ENCODE assay signal across 9 cellular contexts in the genomic region with DNA sequence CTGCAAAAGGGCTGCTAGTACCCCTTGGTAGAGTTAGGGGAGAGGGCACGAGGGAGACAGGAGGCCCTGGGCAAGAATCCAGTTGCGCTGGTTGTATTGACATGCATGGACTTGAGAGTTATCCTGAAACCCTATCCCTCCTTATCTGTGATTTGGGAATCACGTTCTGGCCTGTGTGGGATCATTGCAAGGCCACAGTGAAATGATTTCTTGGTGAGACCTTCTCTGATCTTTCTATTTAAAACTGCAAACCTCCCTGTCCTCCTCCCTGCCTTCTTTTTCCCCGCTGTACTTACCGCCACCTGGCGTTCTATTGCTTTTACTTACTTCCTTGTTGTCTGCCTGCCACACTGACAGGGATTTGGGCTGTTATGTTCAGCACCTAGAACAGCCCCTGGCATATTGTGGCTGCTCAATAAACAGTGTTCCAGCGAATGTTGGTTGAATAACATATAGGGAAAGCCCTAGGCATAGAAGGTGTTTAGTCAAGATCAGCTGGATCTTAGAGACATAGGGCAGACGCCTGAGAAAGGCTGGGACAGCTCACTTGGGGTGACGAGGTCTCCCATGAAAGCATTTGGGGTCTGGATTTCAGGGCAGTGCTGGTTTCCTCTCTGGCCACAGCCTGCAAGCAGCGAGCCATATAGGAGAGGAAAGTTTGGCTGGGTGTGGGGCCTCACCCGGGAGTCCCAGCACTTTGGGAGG. TPM values are rescaled to one million over a fixed set of nuclear protein-coding genes. Genes with fewer than 3 reads are reported as not detected.
A peak's percentile ranks its signal among the peaks of the same experiment; 100 is the strongest.
DNase-seq lines count a peak whose midpoint lies in the region; ATAC-seq and TF ChIP-seq lines count a peak whose summit lies in the region.
"Had no signal": no experiment of that assay in that cellular context is flagged by ENCODE, and none has a peak within 500 bp of the region (broad histone marks: within the 10 kb centered on the region; RNA-seq: fewer than 3 reads in every experiment).

No MANE protein-coding gene starts in this region.

- no peaks in the 10 kb centered on the region for H3K4me1 ChIP-seq in OCI-LY7 (ENCODE audit: insufficient read depth, low read length, poor library complexity, severe bottlenecking)

- no peaks in the 10 kb centered on the region for H3F3A ChIP-seq in neural cell (ENCODE audit: insufficient read depth, low read length, poor library complexity, severe bottlenecking)

- no peaks in the 10 kb centered on the region for H3K36me3 ChIP-seq in OCI-LY7 (ENCODE audit: insufficient read depth, low read length)
- H3K36me3 ChIP-seq in neural cell (ENCODE audit: insufficient read depth, low read length) = no peaks in the 10 kb centered on the region

- BruUV-seq in OCI-LY7 (replicated peaks; lab: Mats Ljungman, UMichigan) = no TSS peak

- H3K9me2 ChIP-seq in OCI-LY7 (ENCODE audit: insufficient read depth, low read length) (no peaks in the 10 kb centered on the region), neural cell (ENCODE audit: insufficient read depth, low read length) (no peaks in the 10 kb centered on the region)

- CTCF ChIA-PET in OCI-LY7 (lab: Charles Lee; ENCODE audit: unreplicated experiment) = interaction anchor here (0.6 kb wide), 1 partner anchor 286 kb away, joined by 5 read pairs; no protein-coding TSS in a partner anchor

- no peak overlapping the region for H3K9ac ChIP-seq in neural cell (ENCODE audit: low read length)

- TF ChIP-seq EP300 in neural cell (conservative IDR thresholded peaks at IDR 0.05; ENCODE audit: poor library complexity, severe bottlenecking) = no peak

- TF ChIP-seq CTCF in HFF-Myc (IDR thresholded peaks at IDR 0.05; ENCODE audit: low read depth, low read length, missing control alignments) (peak; percentile 14), OCI-LY7 (conservative IDR thresholded peaks at IDR 0.05; ENCODE audit: low read length) (peak; percentile 85), neural cell (IDR thresholded peaks at IDR 0.05; ENCODE audit: poor library complexity, severe bottlenecking) (peak; percentile 63)

- H4K20me1 ChIP-seq in OCI-LY7 (ENCODE audit: insufficient read depth, low read length) (no peaks in the 10 kb centered on the region), neural cell (ENCODE audit: insufficient read depth) (no peaks in the 10 kb centered on the region)

- H3K27ac ChIP-seq in OCI-LY7 (ENCODE audit: low read depth, low read length, poor library complexity, severe bottlenecking) (no peak overlapping the region), neural cell (ENCODE audit: low read length) (no peak overlapping the region)

- H3K4me2 ChIP-seq in OCI-LY7 (ENCODE audit: low read length) (no peak overlapping the region), neural cell (ENCODE audit: low read length) (no peak overlapping the region)

- H2AFZ ChIP-seq in OCI-LY7 (ENCODE audit: low read length) (no peak overlapping the region), neural cell (ENCODE audit: low read depth, low read length) (no peak overlapping the region)

- peak; percentile 55 for TF ChIP-seq RAD21 in neural cell (conservative IDR thresholded peaks at IDR 0.05)

- POLR2A ChIA-PET in OCI-LY7 (lab: Charles Lee) = interaction anchor here (0.9 kb wide), 1 partner anchor 11 kb away, joined by 4 read pairs; no protein-coding TSS in a partner anchor

- no peaks in the 10 kb centered on the region for H3K27me3 ChIP-seq in neural cell (ENCODE audit: insufficient read depth, low read depth, low read length)

- no peaks in the 10 kb centered on the region for H3K79me2 ChIP-seq in OCI-LY7 (ENCODE audit: insufficient read depth, low read depth, low read length)
- no peaks in the 10 kb centered on the region for H3K79me2 ChIP-seq in neural cell (replicated peaks; ENCODE audit: insufficient read depth, low read length)

- intact Hi-C loops in OCI-LY7 (cut with micrococcal nuclease; ENCODE audit: unreplicated experiment) = loop anchor here (1.0 kb wide), 1 partner anchor 26 kb away; a partner anchor contains a TSS

- H3K4me3 ChIP-seq in HFF-Myc (replicated peaks; ENCODE audit: low read depth, low read length) (no peak overlapping the region), OCI-LY7 (ENCODE audit: low read depth, low read length, poor library complexity, severe bottlenecking) (no peak overlapping the region), neural cell (ENCODE audit: low read length) (no peak overlapping the region)

- DNase-seq in DMS 273 treated with DMSO at 0.1 percent for 48 hours (lab: John Stamatoyannopoulos, UW) = peak; percentile 70
- DNase-seq in HFF-Myc (ENCODE audit: extremely low read depth, low read depth) = no peak
- DNase-seq in OCI-LY7 (ENCODE audit: low spot score) = peak; percentile 68
- DNase-seq in dermis blood vessel endothelial cell = peak; percentile 67

- no peaks in the 10 kb centered on the region for H3K9me3 ChIP-seq in OCI-LY7 (ENCODE audit: low read length)
- H3K9me3 ChIP-seq in neural cell (ENCODE audit: low read length) = no peaks in the 10 kb centered on the region

- no peak for ATAC-seq in GM18517 (IDR thresholded peaks at IDR 0.05; ENCODE audit: unreplicated experiment)
- no peak for ATAC-seq in GM18867 (IDR thresholded peaks at IDR 0.05; ENCODE audit: unreplicated experiment)
- no peak for ATAC-seq in HG03460 (IDR thresholded peaks at IDR 0.05; ENCODE audit: unreplicated experiment)

TF ChIP-seq in neural cell, 6 proteins besides CTCF, POLR2A, EP300 and RAD21:
- TF ChIP-seq POLR2AphosphoS5 (IDR thresholded peaks at IDR 0.05) (no peak), SMC3 (conservative IDR thresholded peaks at IDR 0.05; ENCODE audit: poor library complexity) (peak; percentile 67)
- TF ChIP-seq, protein P1, sequence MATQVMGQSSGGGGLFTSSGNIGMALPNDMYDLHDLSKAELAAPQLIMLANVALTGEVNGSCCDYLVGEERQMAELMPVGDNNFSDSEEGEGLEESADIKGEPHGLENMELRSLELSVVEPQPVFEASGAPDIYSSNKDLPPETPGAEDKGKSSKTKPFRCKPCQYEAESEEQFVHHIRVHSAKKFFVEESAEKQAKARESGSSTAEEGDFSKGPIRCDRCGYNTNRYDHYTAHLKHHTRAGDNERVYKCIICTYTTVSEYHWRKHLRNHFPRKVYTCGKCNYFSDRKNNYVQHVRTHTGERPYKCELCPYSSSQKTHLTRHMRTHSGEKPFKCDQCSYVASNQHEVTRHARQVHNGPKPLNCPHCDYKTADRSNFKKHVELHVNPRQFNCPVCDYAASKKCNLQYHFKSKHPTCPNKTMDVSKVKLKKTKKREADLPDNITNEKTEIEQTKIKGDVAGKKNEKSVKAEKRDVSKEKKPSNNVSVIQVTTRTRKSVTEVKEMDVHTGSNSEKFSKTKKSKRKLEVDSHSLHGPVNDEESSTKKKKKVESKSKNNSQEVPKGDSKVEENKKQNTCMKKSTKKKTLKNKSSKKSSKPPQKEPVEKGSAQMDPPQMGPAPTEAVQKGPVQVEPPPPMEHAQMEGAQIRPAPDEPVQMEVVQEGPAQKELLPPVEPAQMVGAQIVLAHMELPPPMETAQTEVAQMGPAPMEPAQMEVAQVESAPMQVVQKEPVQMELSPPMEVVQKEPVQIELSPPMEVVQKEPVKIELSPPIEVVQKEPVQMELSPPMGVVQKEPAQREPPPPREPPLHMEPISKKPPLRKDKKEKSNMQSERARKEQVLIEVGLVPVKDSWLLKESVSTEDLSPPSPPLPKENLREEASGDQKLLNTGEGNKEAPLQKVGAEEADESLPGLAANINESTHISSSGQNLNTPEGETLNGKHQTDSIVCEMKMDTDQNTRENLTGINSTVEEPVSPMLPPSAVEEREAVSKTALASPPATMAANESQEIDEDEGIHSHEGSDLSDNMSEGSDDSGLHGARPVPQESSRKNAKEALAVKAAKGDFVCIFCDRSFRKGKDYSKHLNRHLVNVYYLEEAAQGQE (IDR thresholded peaks at IDR 0.05; ENCODE audit: borderline replicate concordance) = no peak

RNA-seq across cellular contexts. Expression of a gene that starts 25.6 kb away (rescaled TPM):
- not detected in 2 replicates for total RNA-seq in OCI-LY7 (2014; rRNA removed; shearing (Covaris generic))
- total RNA-seq in OCI-LY7 (2022) (not detected in 2 replicates), dermis blood vessel endothelial cell (0.19 and 0.34 TPM in 2 replicates)
- 0.42 and 3.4 TPM in 2 replicates for polyA plus RNA-seq in neural cell
- polyA minus RNA-seq in neural cell = 0.97 and 2.1 TPM in 2 replicates
- total RNA-seq: T-helper 2 cell treated with Interferon-gamma antibody and Interleukin-4, amounts not matched to agents 100 ng/mL and 5 ng/mL, for 36 hours had no signal

Comparison
In these comparisons a context has a peak if more than half of its experiments do, and no peak if none do; other contexts are left out.
1. CTCF ChIP-seq: peak in every context shown above with its lines; median percentile 85 in OCI-LY7; 63 in neural cell; 14 in HFF-Myc.